ENCODE assay signal across 8 cellular contexts in the genomic region with DNA sequence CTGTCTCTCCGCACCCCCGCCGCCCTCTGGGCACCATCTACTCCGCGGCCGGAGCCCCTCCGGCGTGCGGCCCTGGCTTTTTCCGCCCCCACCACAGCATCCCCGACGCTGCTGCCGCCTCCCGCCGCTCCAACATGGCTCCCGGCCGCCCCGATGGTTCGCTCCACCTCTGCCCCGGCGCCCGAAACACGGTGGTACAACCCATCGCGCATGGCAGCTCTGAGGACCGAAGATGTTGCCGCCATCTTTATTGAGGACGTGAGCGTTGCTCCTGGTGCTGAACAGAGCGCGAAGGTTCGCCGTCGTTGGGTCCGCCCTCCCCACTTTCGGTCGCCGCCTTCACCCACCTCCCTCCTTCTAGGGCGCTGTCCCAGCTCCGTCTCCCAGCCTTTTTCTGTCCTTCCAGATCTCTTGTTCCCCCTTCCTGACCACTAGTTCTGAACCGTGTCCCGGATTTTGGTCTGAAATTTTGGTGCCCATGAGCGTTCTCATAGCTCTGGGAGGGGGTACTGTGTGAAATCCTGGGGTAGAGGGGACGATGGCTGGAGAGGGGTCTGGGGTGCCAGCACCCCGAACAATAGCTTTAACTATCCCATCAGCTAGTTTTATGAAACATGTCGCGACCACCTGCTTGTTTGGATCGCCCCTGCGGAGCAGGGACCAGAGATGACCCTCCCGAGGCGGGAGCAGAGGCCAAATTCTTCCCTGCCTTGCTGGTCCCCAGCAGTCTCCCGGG. TPM values are rescaled to one million over a fixed set of nuclear protein-coding genes. Genes with fewer than 3 reads are reported as not detected.
A peak's percentile ranks its signal among the peaks of the same experiment; 100 is the strongest.
DNase-seq lines count a peak whose midpoint lies in the region; ATAC-seq, FAIRE-seq and TF ChIP-seq lines count a peak whose summit lies in the region.

A gene with protein sequence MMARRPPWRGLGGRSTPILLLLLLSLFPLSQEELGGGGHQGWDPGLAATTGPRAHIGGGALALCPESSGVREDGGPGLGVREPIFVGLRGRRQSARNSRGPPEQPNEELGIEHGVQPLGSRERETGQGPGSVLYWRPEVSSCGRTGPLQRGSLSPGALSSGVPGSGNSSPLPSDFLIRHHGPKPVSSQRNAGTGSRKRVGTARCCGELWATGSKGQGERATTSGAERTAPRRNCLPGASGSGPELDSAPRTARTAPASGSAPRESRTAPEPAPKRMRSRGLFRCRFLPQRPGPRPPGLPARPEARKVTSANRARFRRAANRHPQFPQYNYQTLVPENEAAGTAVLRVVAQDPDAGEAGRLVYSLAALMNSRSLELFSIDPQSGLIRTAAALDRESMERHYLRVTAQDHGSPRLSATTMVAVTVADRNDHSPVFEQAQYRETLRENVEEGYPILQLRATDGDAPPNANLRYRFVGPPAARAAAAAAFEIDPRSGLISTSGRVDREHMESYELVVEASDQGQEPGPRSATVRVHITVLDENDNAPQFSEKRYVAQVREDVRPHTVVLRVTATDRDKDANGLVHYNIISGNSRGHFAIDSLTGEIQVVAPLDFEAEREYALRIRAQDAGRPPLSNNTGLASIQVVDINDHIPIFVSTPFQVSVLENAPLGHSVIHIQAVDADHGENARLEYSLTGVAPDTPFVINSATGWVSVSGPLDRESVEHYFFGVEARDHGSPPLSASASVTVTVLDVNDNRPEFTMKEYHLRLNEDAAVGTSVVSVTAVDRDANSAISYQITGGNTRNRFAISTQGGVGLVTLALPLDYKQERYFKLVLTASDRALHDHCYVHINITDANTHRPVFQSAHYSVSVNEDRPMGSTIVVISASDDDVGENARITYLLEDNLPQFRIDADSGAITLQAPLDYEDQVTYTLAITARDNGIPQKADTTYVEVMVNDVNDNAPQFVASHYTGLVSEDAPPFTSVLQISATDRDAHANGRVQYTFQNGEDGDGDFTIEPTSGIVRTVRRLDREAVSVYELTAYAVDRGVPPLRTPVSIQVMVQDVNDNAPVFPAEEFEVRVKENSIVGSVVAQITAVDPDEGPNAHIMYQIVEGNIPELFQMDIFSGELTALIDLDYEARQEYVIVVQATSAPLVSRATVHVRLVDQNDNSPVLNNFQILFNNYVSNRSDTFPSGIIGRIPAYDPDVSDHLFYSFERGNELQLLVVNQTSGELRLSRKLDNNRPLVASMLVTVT (N-terminal part only) (minus strand): TSS at position 134 of the 736 bp plus-strand sequence. CDS start 252 bp downstream, outside the sequence.

- peaks cover 10% of the 10 kb centered on the region for H3K4me1 Mint-ChIP-seq in endodermal cell
- H3K4me1 Mint-ChIP-seq in memory B cell, result peaks cover 8% of the 10 kb centered on the region

- H3K27ac ChIP-seq in endodermal cell (ENCODE audit: low read depth, low read length), result peak within 1 kb of the TSS; percentile 99

- DNase-seq in GM19239 (ENCODE audit: insufficient read length, low spot score), result peak; percentile 54
- DNase-seq in NCI-H2227 treated with DMSO at 0.1 percent for 48 hours (lab: John Stamatoyannopoulos, UW), result peak; percentile 78
- DNase-seq in activated CD4-positive, alpha-beta T cell treated with anti-CD3 and anti-CD28 coated beads, Interleukin-2, amount 50 U/mL, for 4 hours, result peak; percentile 38 to 54
- DNase-seq in endodermal cell, result peak; percentile 95
- peak in 1 of 2 donors; percentile 49 for DNase-seq in memory B cell (ENCODE audit: low spot score in 2 of 2)
- peak; percentile 19 for DNase-seq in stimulated activated CD8-positive, alpha-beta memory T cell treated with anti-CD3 and anti-CD28 coated beads, Interleukin-12 subunit alpha, Interleukin-12 subunit beta, amount 100 ng/mL, for 1 hour (ENCODE audit: low read depth)

- no peak for TF ChIP-seq CTCF in endodermal cell (conservative IDR thresholded peaks at IDR 0.05)

- WGBS in endodermal cell (ENCODE audit: insufficient coverage in 1 of 2, insufficient read length in 1 of 2), 2 experiments, result 0% methylated on average over 28 to 52 of the region's 52 CpGs

- peak within 1 kb of the TSS; percentile 94 for H3K4me3 ChIP-seq in endodermal cell (ENCODE audit: low read length)

- H3K9ac ChIP-seq in endodermal cell (ENCODE audit: extremely low read depth, low read length, poor library complexity, severe bottlenecking), result peak within 1 kb of the TSS; percentile 97

- peaks cover 27% of the 10 kb centered on the region for H3K36me3 Mint-ChIP-seq in endodermal cell (ENCODE audit: low read depth)
- H3K36me3 Mint-ChIP-seq in memory B cell, result no peaks in the 10 kb centered on the region

- H3K36me3 ChIP-seq in endodermal cell (ENCODE audit: control insufficient read depth, insufficient read depth, low read length), result peaks cover 34% of the 10 kb centered on the region

- ATAC-seq in memory B cell (ENCODE audit: low read depth) (peak; percentile 41), GM19452 (IDR thresholded peaks at IDR 0.05; ENCODE audit: unreplicated experiment) (no peak)

- peaks cover 3% of the 10 kb centered on the region for H3K9me3 ChIP-seq in endodermal cell (ENCODE audit: control insufficient read depth, low read length)

- H3K27ac Mint-ChIP-seq in endodermal cell, result peak within 1 kb of the TSS; percentile 100
- peak within 1 kb of the TSS; percentile 90 for H3K27ac Mint-ChIP-seq in memory B cell

- no peaks in the 10 kb centered on the region for H3K27me3 ChIP-seq in endodermal cell (ENCODE audit: control insufficient read depth, insufficient read depth, low read length, poor library complexity, severe bottlenecking)

- peak; percentile 88 for FAIRE-seq in A204.1 (lab: Jason Lieb, UNC)
- FAIRE-seq in GM19239 (lab: Jason Lieb, UNC), result peak; percentile 85

- no peaks in the 10 kb centered on the region for H3K9me3 Mint-ChIP-seq in endodermal cell
- H3K9me3 Mint-ChIP-seq in memory B cell, result no peaks in the 10 kb centered on the region

- H3K4me3 Mint-ChIP-seq in endodermal cell (peak within 1 kb of the TSS; percentile 80), memory B cell (peak within 1 kb of the TSS; percentile 89)

- H3K4me1 ChIP-seq in endodermal cell (ENCODE audit: control insufficient read depth, insufficient read depth, low read length), result no peaks in the 10 kb centered on the region

- peaks cover 15% of the 10 kb centered on the region for H3K27me3 Mint-ChIP-seq in endodermal cell (ENCODE audit: insufficient read depth)
- H3K27me3 Mint-ChIP-seq in memory B cell, result peaks cover 6% of the 10 kb centered on the region

RNA-seq across cellular contexts. Expression of the gene that starts here (rescaled TPM):
- 10 to 100 TPM; 20.7 to 30.1 TPM for total RNA-seq in endodermal cell
- polyA plus RNA-seq in endodermal cell (2013, experiment 1 of 2), result 24.4 TPM
- 22.9 TPM for polyA plus RNA-seq in endodermal cell (2013, experiment 2 of 2)
